Comparison of ENCODE assay signal across 1 cellular context in genomic region chr7:130946110-130946509, GRCh38.
TF ChIP-seq lines count a peak whose summit lies in the region.

No MANE protein-coding gene starts in this region.

TF ChIP-seq in GM23338, 12 proteins besides CTCF, POLR2A, EP300 and RAD21 (continued from another document):
- TF ChIP-seq ZNF462 (CRISPR knock-in tag; IDR thresholded peaks at IDR 0.05), result no peak
- no peak for TF ChIP-seq EZH2 (IDR thresholded peaks at IDR 0.05; ENCODE audit: low read depth, unreplicated experiment)
- TF ChIP-seq POLR2AphosphoS5 (IDR thresholded peaks at IDR 0.05; ENCODE audit: low read depth), result no peak
- TF ChIP-seq ZNF331 (CRISPR knock-in tag; IDR thresholded peaks at IDR 0.05; ENCODE audit: low read depth), result no peak
- no peak for TF ChIP-seq EZH2phosphoT487 (IDR thresholded peaks at IDR 0.05; ENCODE audit: unreplicated experiment)
- no peak for TF ChIP-seq ZNF114 (CRISPR knock-in tag; IDR thresholded peaks at IDR 0.05)
- TF ChIP-seq REST (IDR thresholded peaks at IDR 0.05; ENCODE audit: unreplicated experiment), result no peak
- TF ChIP-seq JUNB (IDR thresholded peaks at IDR 0.05; ENCODE audit: unreplicated experiment), result no peak
- no peak for TF ChIP-seq ETS1 (IDR thresholded peaks at IDR 0.05)
- TF ChIP-seq STAT1 (IDR thresholded peaks at IDR 0.05; ENCODE audit: unreplicated experiment), result no peak
TF ChIP-seq in GM23338: peak in this region for 0.
